In genomic region chr2:173323371-173323770, GRCh38 we compare ENCODE assay signal across 31 cellular contexts.
"Had no signal": no experiment of that assay in that cellular context is flagged by ENCODE, and none has a peak within 500 bp of the region (broad histone marks: within the 10 kb centered on the region; RNA-seq: fewer than 3 reads in every experiment).

No MANE protein-coding gene starts in this region.

- H3K27ac ChIP-seq: adrenal gland, body of pancreas, Peyer's patch, RWPE1, VCaP had no signal

- DNase-seq: activated B cell treated with CpG ODN at 0.5 μM for 24 hours; activated CD4-positive, alpha-beta memory T cell treated with anti-CD3 and anti-CD28 coated beads for 36 hours; activated CD4-positive, alpha-beta T cell treated with anti-CD3 and anti-CD28 coated beads for 4 hours; activated CD4-positive, alpha-beta T cell treated with anti-CD3 and anti-CD28 coated beads, Interleukin-2, amount 50 U/mL, for 1 hour; activated CD4-positive, CD25-positive, alpha-beta regulatory T cell treated with anti-CD3 and anti-CD28 coated beads, Interleukin-2, amount 50 U/mL, for 72 hours; activated CD8-positive, alpha-beta memory T cell treated with anti-CD3 and anti-CD28 coated beads, Interleukin-2, amount 50 U/mL, for 4 hours; activated gamma-delta T cell treated with Interleukin-2 at 50 U/mL for 16 hours; activated naive CD4-positive, alpha-beta T cell treated with anti-CD3 and anti-CD28 coated beads for 36 hours; activated T-cell treated with anti-CD3 and anti-CD28 coated beads for 4 hours; activated T-cell treated with anti-CD3 and anti-CD28 coated beads, Interleukin-2, amount 50 U/mL, for 4 hours; adrenal gland; body of pancreas; caudate nucleus; MG63; NCI-H1048; NCI-H1436 treated with DMSO at 0.1 percent for 48 hours; NCI-H1694 treated with DMSO at 0.1 percent for 48 hours; NCI-H2029; NCI-H345; NCI-H524 treated with DMSO at 0.1 percent for 48 hours; Peyer's patch; SIG-M5; T-cell; T-helper 17 cell; T-helper 9 cell had no signal

- H3K4me1 Mint-ChIP-seq: activated B cell treated with CpG ODN at 0.5 μM for 24 hours, T-cell, T-helper 17 cell had no signal

- H3K4me3 ChIP-seq: adrenal gland, body of pancreas, MG63, Peyer's patch had no signal

- ATAC-seq: activated naive CD4-positive, alpha-beta T cell treated with anti-CD3 and anti-CD28 coated beads, Interleukin-2, amount 50 U/mL, for 72 hours; activated T-cell treated with anti-CD3 and anti-CD28 coated beads, Interleukin-2, amount 50 U/mL, for 4 hours; body of pancreas; Right ventricle myocardium inferior; SK-N-SH treated with all-trans-retinoic acid at 6 μM for 48 hours; T-cell; T-helper 17 cell had no signal

- H3K27ac Mint-ChIP-seq: activated B cell treated with CpG ODN at 0.5 μM for 24 hours; activated CD4-positive, alpha-beta memory T cell treated with anti-CD3 and anti-CD28 coated beads for 36 hours; activated naive CD4-positive, alpha-beta T cell treated with anti-CD3 and anti-CD28 coated beads for 36 hours; activated naive CD4-positive, alpha-beta T cell treated with anti-CD3 and anti-CD28 coated beads, Interleukin-2, amount 50 U/mL, for 72 hours; activated T-helper 1 cell treated with anti-CD3 and anti-CD28 coated beads, Interleukin-12 subunit alpha, Interleukin-12 subunit beta, Interleukin-2, Interleukin-4 antibody, amounts not matched to agents 30 ng/mL and 10 ng/mL and 1 ng/mL, durations not matched to agents 14 hours and 24 hours and 36 hours; T-cell; T-helper 17 cell had no signal

- H3K9me3 ChIP-seq: adrenal gland had no signal

- H3K36me3 ChIP-seq: adrenal gland, MG63, Peyer's patch had no signal

- H3K27me3 Mint-ChIP-seq: activated B cell treated with CpG ODN at 0.5 μM for 24 hours, T-helper 17 cell had no signal

- H3K27me3 ChIP-seq: adrenal gland, body of pancreas, MG63, Peyer's patch had no signal

- H3K36me3 Mint-ChIP-seq: activated CD4-positive, alpha-beta memory T cell treated with anti-CD3 and anti-CD28 coated beads for 36 hours; T-cell had no signal

- H3K4me1 ChIP-seq: adrenal gland, body of pancreas, Peyer's patch had no signal

- H3K4me3 Mint-ChIP-seq: activated B cell treated with CpG ODN at 0.5 μM for 24 hours; activated CD4-positive, alpha-beta memory T cell treated with anti-CD3 and anti-CD28 coated beads for 36 hours; activated naive CD4-positive, alpha-beta T cell treated with anti-CD3 and anti-CD28 coated beads for 36 hours; activated T-cell treated with anti-CD3 and anti-CD28 coated beads, Interleukin-2, amount 50 U/mL, for 4 hours; activated T-helper 1 cell treated with anti-CD3 and anti-CD28 coated beads, Interleukin-12 subunit alpha, Interleukin-12 subunit beta, Interleukin-2, Interleukin-4 antibody, amounts not matched to agents 30 ng/mL and 10 ng/mL and 1 ng/mL, durations not matched to agents 14 hours and 24 hours and 36 hours; T-cell; T-helper 17 cell had no signal
